ENCODE assay signal across 10 cellular contexts in genomic region chr1:41851589-41851988, GRCh38.
DNase-seq lines count a peak whose midpoint lies in the region; ATAC-seq, FAIRE-seq and TF ChIP-seq lines count a peak whose summit lies in the region.
"Had no signal": no experiment of that assay in that cellular context is flagged by ENCODE, and none has a peak within 500 bp of the region (broad histone marks: within the 10 kb centered on the region; RNA-seq: fewer than 3 reads in every experiment).

No MANE protein-coding gene starts in this region.

- H3K9ac ChIP-seq in keratinocyte (ENCODE audit: control insufficient read depth, extremely low read depth, insufficient read depth, low read length), result no peak overlapping the region

- intact Hi-C loops in thyroid gland (cut with DNase I), result no loop called here
- intact Hi-C loops in OCI-LY7 (cut with micrococcal nuclease; ENCODE audit: unreplicated experiment), result no loop called here

- H3K9me1 ChIP-seq in keratinocyte (ENCODE audit: control insufficient read depth, extremely low read depth, insufficient read depth, low read length), result no peaks in the 10 kb centered on the region

- DNase-seq in CD1c-positive myeloid dendritic cell (ENCODE audit: extremely low spot score) (peak; percentile 85), Kasumi-1 (lab: John Stamatoyannopoulos, UW) (peak; percentile 90), WTC11 (ENCODE audit: low spot score) (no peak), keratinocyte (ENCODE audit: low read depth, low spot score) (peak; percentile 57), thyroid gland (no peak), OCI-LY7 (ENCODE audit: low spot score) (no peak), COR-L47 (lab: John Stamatoyannopoulos, UW) (no peak)
- DNase-seq: CD8-positive, alpha-beta T cell; effector CD4-positive, alpha-beta T cell had no signal

- H2AFZ ChIP-seq in keratinocyte (ENCODE audit: control insufficient read depth, low read length) (peak overlapping the region; percentile 15), OCI-LY7 (ENCODE audit: low read length) (no peak overlapping the region)

- ATAC-seq in WTC11, result no peak; the same call in 1 of the 2 replicates
- no peak for ATAC-seq in GM21723 (IDR thresholded peaks at IDR 0.05; ENCODE audit: unreplicated experiment)
- ATAC-seq: CD8-positive, alpha-beta T cell had no signal

- H3K9me2 ChIP-seq in OCI-LY7 (ENCODE audit: insufficient read depth, low read length), result no peaks in the 10 kb centered on the region

- dilution Hi-C loops in keratinocyte (cut with MboI; ENCODE audit: extremely low pct_ligation_motif_present, low sequenced_read_pairs), result no loop called here

- CTCF ChIA-PET in WTC11 (lab: Charles Lee) (interaction anchor here (1.0 kb wide), 1 partner anchor 40 kb away, joined by 3 read pairs; no protein-coding TSS in a partner anchor), OCI-LY7 (lab: Charles Lee; ENCODE audit: unreplicated experiment) (no interaction called here)

- BruUV-seq in OCI-LY7 (replicated peaks; lab: Mats Ljungman, UMichigan), result no TSS peak

- H3K4me2 ChIP-seq in keratinocyte (ENCODE audit: control insufficient read depth, extremely low read depth, insufficient read depth, low read depth, low read length) (peak overlapping the region; percentile 35), OCI-LY7 (ENCODE audit: low read length) (no peak overlapping the region)

- H3K27me3 ChIP-seq in keratinocyte (ENCODE audit: control insufficient read depth, extremely low read depth, insufficient read depth, low read length) (peaks cover 4% of the 10 kb centered on the region), thyroid gland (no peaks in the 10 kb centered on the region)

- H3K4me3 ChIP-seq in keratinocyte (ENCODE audit: control insufficient read depth in 2 of 3, extremely low read depth in 1 of 3, insufficient read depth in 2 of 3, low read depth in 1 of 3, low read length in 3 of 3) (no peak overlapping the region), thyroid gland (replicated peaks in 1 of 3) (no peak overlapping the region), OCI-LY7 (ENCODE audit: low read depth, low read length, poor library complexity, severe bottlenecking) (no peak overlapping the region)

- WGBS in thyroid gland, 2 donors, result 82 to 86% methylated on average over 5 of the region's 5 CpGs

- no peak for TF ChIP-seq POLR2A in thyroid gland (IDR thresholded peaks at IDR 0.05)

- FAIRE-seq in keratinocyte (lab: Jason Lieb, UNC), result peak; percentile 98

- H3K27me3 Mint-ChIP-seq in WTC11 (ENCODE audit: low read depth), result 0 out of 2 replicates have a peak, but pooled peaks cover 3% of the 10 kb centered on the region

- no peak overlapping the region for H3K27ac Mint-ChIP-seq in WTC11
- H3K27ac Mint-ChIP-seq: CD8-positive, alpha-beta T cell had no signal

- H3K36me3 Mint-ChIP-seq in WTC11, result no peaks in the 10 kb centered on the region

- no peak overlapping the region for H3K4me3 Mint-ChIP-seq in WTC11
- H3K4me3 Mint-ChIP-seq: CD8-positive, alpha-beta T cell had no signal

- TF ChIP-seq CTCF in WTC11 (IDR thresholded peaks at IDR 0.05) (no peak), keratinocyte (optimal IDR thresholded peaks at IDR 0.05 in 1 of 3, IDR thresholded peaks at IDR 0.05 in 1 of 3, conservative IDR thresholded peaks at IDR 0.05 in 1 of 3; ENCODE audit: extremely low read depth in 1 of 3, insufficient read depth in 2 of 3, low read length in 3 of 3) (no peak), thyroid gland (IDR thresholded peaks at IDR 0.05) (no peak), OCI-LY7 (conservative IDR thresholded peaks at IDR 0.05; ENCODE audit: low read length) (no peak)

- H3K4me1 ChIP-seq in keratinocyte (ENCODE audit: control insufficient read depth, extremely low read depth, insufficient read depth, low read length), result peaks cover 22% of the 10 kb centered on the region
- H3K4me1 ChIP-seq in thyroid gland, result peaks cover 17 to 35% of the 10 kb centered on the region in 2 donors
- H3K4me1 ChIP-seq in OCI-LY7 (ENCODE audit: insufficient read depth, low read length, poor library complexity, severe bottlenecking), result no peaks in the 10 kb centered on the region

- H3K27ac ChIP-seq in keratinocyte (ENCODE audit: control insufficient read depth, insufficient read depth, low read length) (no peak overlapping the region), thyroid gland (no peak overlapping the region), OCI-LY7 (ENCODE audit: low read depth, low read length, poor library complexity, severe bottlenecking) (no peak overlapping the region)

- peaks cover 7% of the 10 kb centered on the region for H3K4me1 Mint-ChIP-seq in WTC11

- H3K79me2 ChIP-seq in keratinocyte (ENCODE audit: control insufficient read depth, insufficient read depth, low read length), result no peaks in the 10 kb centered on the region
- H3K79me2 ChIP-seq in OCI-LY7 (ENCODE audit: insufficient read depth, low read depth, low read length), result no peaks in the 10 kb centered on the region

- no peaks in the 10 kb centered on the region for H3K36me3 ChIP-seq in keratinocyte (ENCODE audit: control insufficient read depth in 2 of 2, extremely low read depth in 1 of 2, insufficient read depth in 2 of 2, low read length in 2 of 2)
- no peaks in the 10 kb centered on the region for H3K36me3 ChIP-seq in thyroid gland
- H3K36me3 ChIP-seq in OCI-LY7 (ENCODE audit: insufficient read depth, low read length), result no peaks in the 10 kb centered on the region

- H4K20me1 ChIP-seq in keratinocyte (ENCODE audit: control insufficient read depth, extremely low read depth, insufficient read depth, low read length) (no peaks in the 10 kb centered on the region), OCI-LY7 (ENCODE audit: insufficient read depth, low read length) (no peaks in the 10 kb centered on the region)

- POLR2A ChIA-PET in WTC11 (lab: Charles Lee) (no interaction called here), OCI-LY7 (lab: Charles Lee) (interaction anchor here (0.7 kb wide), 1 partner anchor 226 kb away, joined by 5 read pairs; no protein-coding TSS in a partner anchor)

- peaks cover 4% of the 10 kb centered on the region for H3K9me3 Mint-ChIP-seq in WTC11

- H3K9me3 ChIP-seq in keratinocyte (ENCODE audit: control insufficient read depth, low read depth, low read length) (no peaks in the 10 kb centered on the region), thyroid gland (no peaks in the 10 kb centered on the region), OCI-LY7 (ENCODE audit: low read length) (no peaks in the 10 kb centered on the region)

TF ChIP-seq in WTC11, 78 proteins besides CTCF, POLR2A, EP300 and RAD21:
- TF ChIP-seq ETV6 (CRISPR knock-in tag; IDR thresholded peaks at IDR 0.05), result no peak
- TF ChIP-seq MAX (CRISPR knock-in tag; IDR thresholded peaks at IDR 0.05), result 0 out of 2 replicates have a peak, but pooled peaks have one; percentile 20

Comparison
In these comparisons a context has a peak if more than half of its experiments do, and no peak if none do; other contexts are left out.
1. DNase-seq: peak in CD1c-positive myeloid dendritic cell (single experiment), Kasumi-1 (2 of 2) and keratinocyte (single experiment); none in WTC11 (single experiment), thyroid gland (0 of 2), OCI-LY7 (single experiment) and COR-L47 (single experiment).